1 cellular context compared by ENCODE assay signal in genomic region chr1:33346921-33347649, GRCh38.
A peak's percentile ranks its signal among the peaks of the same experiment; 100 is the strongest.
TF ChIP-seq lines count a peak whose summit lies in the region.

No MANE protein-coding gene starts in this region.

TF ChIP-seq in HepG2, 621 proteins besides CTCF, POLR2A, EP300 and RAD21 (continued from another document and continues in another):
- TF ChIP-seq TFDP1 (CRISPR knock-in tag; IDR thresholded peaks at IDR 0.05; ENCODE audit: borderline replicate concordance): peak; percentile 9; the same call in 1 of the 2 replicates
- no peak for TF ChIP-seq RAD51 (IDR thresholded peaks at IDR 0.05; ENCODE audit: borderline replicate concordance)
- TF ChIP-seq, protein P1, sequence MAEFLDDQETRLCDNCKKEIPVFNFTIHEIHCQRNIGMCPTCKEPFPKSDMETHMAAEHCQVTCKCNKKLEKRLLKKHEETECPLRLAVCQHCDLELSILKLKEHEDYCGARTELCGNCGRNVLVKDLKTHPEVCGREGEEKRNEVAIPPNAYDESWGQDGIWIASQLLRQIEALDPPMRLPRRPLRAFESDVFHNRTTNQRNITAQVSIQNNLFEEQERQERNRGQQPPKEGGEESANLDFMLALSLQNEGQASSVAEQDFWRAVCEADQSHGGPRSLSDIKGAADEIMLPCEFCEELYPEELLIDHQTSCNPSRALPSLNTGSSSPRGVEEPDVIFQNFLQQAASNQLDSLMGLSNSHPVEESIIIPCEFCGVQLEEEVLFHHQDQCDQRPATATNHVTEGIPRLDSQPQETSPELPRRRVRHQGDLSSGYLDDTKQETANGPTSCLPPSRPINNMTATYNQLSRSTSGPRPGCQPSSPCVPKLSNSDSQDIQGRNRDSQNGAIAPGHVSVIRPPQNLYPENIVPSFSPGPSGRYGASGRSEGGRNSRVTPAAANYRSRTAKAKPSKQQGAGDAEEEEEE (CRISPR knock-in tag; IDR thresholded peaks at IDR 0.05; ENCODE audit: borderline replicate concordance): no peak
- TF ChIP-seq, protein P2, sequence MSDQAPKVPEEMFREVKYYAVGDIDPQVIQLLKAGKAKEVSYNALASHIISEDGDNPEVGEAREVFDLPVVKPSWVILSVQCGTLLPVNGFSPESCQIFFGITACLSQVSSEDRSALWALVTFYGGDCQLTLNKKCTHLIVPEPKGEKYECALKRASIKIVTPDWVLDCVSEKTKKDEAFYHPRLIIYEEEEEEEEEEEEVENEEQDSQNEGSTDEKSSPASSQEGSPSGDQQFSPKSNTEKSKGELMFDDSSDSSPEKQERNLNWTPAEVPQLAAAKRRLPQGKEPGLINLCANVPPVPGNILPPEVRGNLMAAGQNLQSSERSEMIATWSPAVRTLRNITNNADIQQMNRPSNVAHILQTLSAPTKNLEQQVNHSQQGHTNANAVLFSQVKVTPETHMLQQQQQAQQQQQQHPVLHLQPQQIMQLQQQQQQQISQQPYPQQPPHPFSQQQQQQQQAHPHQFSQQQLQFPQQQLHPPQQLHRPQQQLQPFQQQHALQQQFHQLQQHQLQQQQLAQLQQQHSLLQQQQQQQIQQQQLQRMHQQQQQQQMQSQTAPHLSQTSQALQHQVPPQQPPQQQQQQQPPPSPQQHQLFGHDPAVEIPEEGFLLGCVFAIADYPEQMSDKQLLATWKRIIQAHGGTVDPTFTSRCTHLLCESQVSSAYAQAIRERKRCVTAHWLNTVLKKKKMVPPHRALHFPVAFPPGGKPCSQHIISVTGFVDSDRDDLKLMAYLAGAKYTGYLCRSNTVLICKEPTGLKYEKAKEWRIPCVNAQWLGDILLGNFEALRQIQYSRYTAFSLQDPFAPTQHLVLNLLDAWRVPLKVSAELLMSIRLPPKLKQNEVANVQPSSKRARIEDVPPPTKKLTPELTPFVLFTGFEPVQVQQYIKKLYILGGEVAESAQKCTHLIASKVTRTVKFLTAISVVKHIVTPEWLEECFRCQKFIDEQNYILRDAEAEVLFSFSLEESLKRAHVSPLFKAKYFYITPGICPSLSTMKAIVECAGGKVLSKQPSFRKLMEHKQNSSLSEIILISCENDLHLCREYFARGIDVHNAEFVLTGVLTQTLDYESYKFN (CRISPR knock-in tag; conservative IDR thresholded peaks at IDR 0.05): peak; percentile 90
- TF ChIP-seq SMAD3 (CRISPR knock-in tag; IDR thresholded peaks at IDR 0.05): peak; percentile 20; the same call in 1 of the 2 replicates
- no peak for TF ChIP-seq ZNF660 (CRISPR knock-in tag; IDR thresholded peaks at IDR 0.05; ENCODE audit: borderline replicate concordance, low read depth)
- no peak for TF ChIP-seq GABPA (IDR thresholded peaks at IDR 0.05; ENCODE audit: low read depth, low read length)
- peak; percentile 81 for TF ChIP-seq GABPA (CRISPR knock-in tag; IDR thresholded peaks at IDR 0.05; ENCODE audit: low read depth)
- TF ChIP-seq CBX5 (CRISPR knock-in tag; IDR thresholded peaks at IDR 0.05; ENCODE audit: borderline replicate concordance): peak; percentile 73; the same call in 1 of the 2 replicates
- TF ChIP-seq RNF2 (conservative IDR thresholded peaks at IDR 0.05; ENCODE audit: low read depth): no peak
- no peak for TF ChIP-seq ZNF225 (CRISPR knock-in tag; IDR thresholded peaks at IDR 0.05)
- TF ChIP-seq ZNF274 (CRISPR knock-in tag; IDR thresholded peaks at IDR 0.05): no peak
- TF ChIP-seq, protein P3, sequence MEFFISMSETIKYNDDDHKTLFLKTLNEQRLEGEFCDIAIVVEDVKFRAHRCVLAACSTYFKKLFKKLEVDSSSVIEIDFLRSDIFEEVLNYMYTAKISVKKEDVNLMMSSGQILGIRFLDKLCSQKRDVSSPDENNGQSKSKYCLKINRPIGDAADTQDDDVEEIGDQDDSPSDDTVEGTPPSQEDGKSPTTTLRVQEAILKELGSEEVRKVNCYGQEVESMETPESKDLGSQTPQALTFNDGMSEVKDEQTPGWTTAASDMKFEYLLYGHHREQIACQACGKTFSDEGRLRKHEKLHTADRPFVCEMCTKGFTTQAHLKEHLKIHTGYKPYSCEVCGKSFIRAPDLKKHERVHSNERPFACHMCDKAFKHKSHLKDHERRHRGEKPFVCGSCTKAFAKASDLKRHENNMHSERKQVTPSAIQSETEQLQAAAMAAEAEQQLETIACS (CRISPR knock-in tag; IDR thresholded peaks at IDR 0.05): no peak
- 0 out of 2 replicates have a peak, but pooled peaks have one; percentile 35 for TF ChIP-seq ZMAT3 (CRISPR knock-in tag; conservative IDR thresholded peaks at IDR 0.05)
- TF ChIP-seq HHEX (CRISPR knock-in tag; IDR thresholded peaks at IDR 0.05): 0 out of 2 replicates have a peak, but pooled peaks have one; percentile 6
- TF ChIP-seq HNRNPH1 (optimal IDR thresholded peaks at IDR 0.05; ENCODE audit: low read depth, low read length): no peak
- TF ChIP-seq, protein P4, sequence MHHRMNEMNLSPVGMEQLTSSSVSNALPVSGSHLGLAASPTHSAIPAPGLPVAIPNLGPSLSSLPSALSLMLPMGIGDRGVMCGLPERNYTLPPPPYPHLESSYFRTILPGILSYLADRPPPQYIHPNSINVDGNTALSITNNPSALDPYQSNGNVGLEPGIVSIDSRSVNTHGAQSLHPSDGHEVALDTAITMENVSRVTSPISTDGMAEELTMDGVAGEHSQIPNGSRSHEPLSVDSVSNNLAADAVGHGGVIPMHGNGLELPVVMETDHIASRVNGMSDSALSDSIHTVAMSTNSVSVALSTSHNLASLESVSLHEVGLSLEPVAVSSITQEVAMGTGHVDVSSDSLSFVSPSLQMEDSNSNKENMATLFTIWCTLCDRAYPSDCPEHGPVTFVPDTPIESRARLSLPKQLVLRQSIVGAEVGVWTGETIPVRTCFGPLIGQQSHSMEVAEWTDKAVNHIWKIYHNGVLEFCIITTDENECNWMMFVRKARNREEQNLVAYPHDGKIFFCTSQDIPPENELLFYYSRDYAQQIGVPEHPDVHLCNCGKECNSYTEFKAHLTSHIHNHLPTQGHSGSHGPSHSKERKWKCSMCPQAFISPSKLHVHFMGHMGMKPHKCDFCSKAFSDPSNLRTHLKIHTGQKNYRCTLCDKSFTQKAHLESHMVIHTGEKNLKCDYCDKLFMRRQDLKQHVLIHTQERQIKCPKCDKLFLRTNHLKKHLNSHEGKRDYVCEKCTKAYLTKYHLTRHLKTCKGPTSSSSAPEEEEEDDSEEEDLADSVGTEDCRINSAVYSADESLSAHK (CRISPR knock-in tag; IDR thresholded peaks at IDR 0.05; ENCODE audit: borderline replicate concordance): no peak
- TF ChIP-seq ZNF543 (CRISPR knock-in tag; IDR thresholded peaks at IDR 0.05): 0 out of 2 replicates have a peak, but pooled peaks have one; percentile 57
- TF ChIP-seq ATF5 (CRISPR knock-in tag; IDR thresholded peaks at IDR 0.05; ENCODE audit: low read depth): no peak
- no peak for TF ChIP-seq ZMYM4 (CRISPR knock-in tag; IDR thresholded peaks at IDR 0.05)
- TF ChIP-seq ZBTB44 (CRISPR knock-in tag; IDR thresholded peaks at IDR 0.05): no peak
- no peak for TF ChIP-seq ZNF619 (CRISPR knock-in tag; IDR thresholded peaks at IDR 0.05)
- TF ChIP-seq ZNF878 (CRISPR knock-in tag; IDR thresholded peaks at IDR 0.05): peak; percentile 69; the same call in 1 of the 2 replicates
- TF ChIP-seq, protein P5, sequence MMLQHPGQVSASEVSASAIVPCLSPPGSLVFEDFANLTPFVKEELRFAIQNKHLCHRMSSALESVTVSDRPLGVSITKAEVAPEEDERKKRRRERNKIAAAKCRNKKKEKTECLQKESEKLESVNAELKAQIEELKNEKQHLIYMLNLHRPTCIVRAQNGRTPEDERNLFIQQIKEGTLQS (CRISPR knock-in tag; IDR thresholded peaks at IDR 0.05): peak; percentile 52
- peak; percentile 65 for TF ChIP-seq FOXA3 (CRISPR knock-in tag; IDR thresholded peaks at IDR 0.05)
- peak; percentile 32 for TF ChIP-seq THAP11 (CRISPR knock-in tag; IDR thresholded peaks at IDR 0.05)
- TF ChIP-seq FOXO1 (CRISPR knock-in tag; IDR thresholded peaks at IDR 0.05): 0 out of 2 replicates have a peak, but pooled peaks have one; percentile 31
- peak; percentile 45 for TF ChIP-seq MEIS1 (CRISPR knock-in tag; IDR thresholded peaks at IDR 0.05; ENCODE audit: borderline replicate concordance)
- peak; percentile 62; the same call in 1 of the 2 replicates for TF ChIP-seq NR2C2 (CRISPR knock-in tag; IDR thresholded peaks at IDR 0.05; ENCODE audit: borderline replicate concordance)
- TF ChIP-seq NFKBIZ (CRISPR knock-in tag; IDR thresholded peaks at IDR 0.05): no peak
- peak; percentile 75 for TF ChIP-seq DMAP1 (CRISPR knock-in tag; IDR thresholded peaks at IDR 0.05)
- no peak for TF ChIP-seq ZNF788 (CRISPR knock-in tag; IDR thresholded peaks at IDR 0.05; ENCODE audit: borderline replicate concordance)
- peak; percentile 13; the same call in 1 of the 2 replicates for TF ChIP-seq KDM6A (CRISPR knock-in tag; IDR thresholded peaks at IDR 0.05; ENCODE audit: low read depth)
- TF ChIP-seq HCFC1 (IDR thresholded peaks at IDR 0.05; ENCODE audit: low read depth, low read length): no peak
- TF ChIP-seq BCL6 (CRISPR knock-in tag; IDR thresholded peaks at IDR 0.05): no peak; the same call in 1 of the 2 replicates
- no peak; the same call in 1 of the 2 replicates for TF ChIP-seq TBX3 (IDR thresholded peaks at IDR 0.05; ENCODE audit: borderline replicate concordance)
- TF ChIP-seq GPN1 (CRISPR knock-in tag; IDR thresholded peaks at IDR 0.05; ENCODE audit: borderline replicate concordance): no peak
- TF ChIP-seq, protein P6, sequence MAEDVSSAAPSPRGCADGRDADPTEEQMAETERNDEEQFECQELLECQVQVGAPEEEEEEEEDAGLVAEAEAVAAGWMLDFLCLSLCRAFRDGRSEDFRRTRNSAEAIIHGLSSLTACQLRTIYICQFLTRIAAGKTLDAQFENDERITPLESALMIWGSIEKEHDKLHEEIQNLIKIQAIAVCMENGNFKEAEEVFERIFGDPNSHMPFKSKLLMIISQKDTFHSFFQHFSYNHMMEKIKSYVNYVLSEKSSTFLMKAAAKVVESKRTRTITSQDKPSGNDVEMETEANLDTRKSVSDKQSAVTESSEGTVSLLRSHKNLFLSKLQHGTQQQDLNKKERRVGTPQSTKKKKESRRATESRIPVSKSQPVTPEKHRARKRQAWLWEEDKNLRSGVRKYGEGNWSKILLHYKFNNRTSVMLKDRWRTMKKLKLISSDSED (CRISPR knock-in tag; IDR thresholded peaks at IDR 0.05): no peak
- TF ChIP-seq ZNF672 (CRISPR knock-in tag; IDR thresholded peaks at IDR 0.05): no peak
- no peak for TF ChIP-seq ZNF83 (CRISPR knock-in tag; IDR thresholded peaks at IDR 0.05; ENCODE audit: borderline replicate concordance)
- no peak for TF ChIP-seq ZNF709 (CRISPR knock-in tag; IDR thresholded peaks at IDR 0.05)
- TF ChIP-seq ZNF616 (CRISPR knock-in tag; IDR thresholded peaks at IDR 0.05; ENCODE audit: low read depth): no peak
- TF ChIP-seq KLF15 (CRISPR knock-in tag; IDR thresholded peaks at IDR 0.05; ENCODE audit: borderline replicate concordance): no peak
- no peak for TF ChIP-seq ZNF549 (CRISPR knock-in tag; IDR thresholded peaks at IDR 0.05)
- TF ChIP-seq BRCA1 (CRISPR knock-in tag; IDR thresholded peaks at IDR 0.05): no peak
- TF ChIP-seq, protein P7, sequence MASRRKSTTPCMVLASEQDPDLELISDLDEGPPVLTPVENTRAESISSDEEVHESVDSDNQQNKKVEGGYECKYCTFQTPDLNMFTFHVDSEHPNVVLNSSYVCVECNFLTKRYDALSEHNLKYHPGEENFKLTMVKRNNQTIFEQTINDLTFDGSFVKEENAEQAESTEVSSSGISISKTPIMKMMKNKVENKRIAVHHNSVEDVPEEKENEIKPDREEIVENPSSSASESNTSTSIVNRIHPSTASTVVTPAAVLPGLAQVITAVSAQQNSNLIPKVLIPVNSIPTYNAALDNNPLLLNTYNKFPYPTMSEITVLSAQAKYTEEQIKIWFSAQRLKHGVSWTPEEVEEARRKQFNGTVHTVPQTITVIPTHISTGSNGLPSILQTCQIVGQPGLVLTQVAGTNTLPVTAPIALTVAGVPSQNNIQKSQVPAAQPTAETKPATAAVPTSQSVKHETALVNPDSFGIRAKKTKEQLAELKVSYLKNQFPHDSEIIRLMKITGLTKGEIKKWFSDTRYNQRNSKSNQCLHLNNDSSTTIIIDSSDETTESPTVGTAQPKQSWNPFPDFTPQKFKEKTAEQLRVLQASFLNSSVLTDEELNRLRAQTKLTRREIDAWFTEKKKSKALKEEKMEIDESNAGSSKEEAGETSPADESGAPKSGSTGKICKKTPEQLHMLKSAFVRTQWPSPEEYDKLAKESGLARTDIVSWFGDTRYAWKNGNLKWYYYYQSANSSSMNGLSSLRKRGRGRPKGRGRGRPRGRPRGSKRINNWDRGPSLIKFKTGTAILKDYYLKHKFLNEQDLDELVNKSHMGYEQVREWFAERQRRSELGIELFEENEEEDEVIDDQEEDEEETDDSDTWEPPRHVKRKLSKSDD (CRISPR knock-in tag; IDR thresholded peaks at IDR 0.05; ENCODE audit: low read depth): no peak
- peak; percentile 36; the same call in 1 of the 2 replicates for TF ChIP-seq NFIC (IDR thresholded peaks at IDR 0.05; ENCODE audit: low read length)
- peak in 1 of 2 experiments; percentile 60; a peak in 2 of 4 replicates for TF ChIP-seq KLF16 (CRISPR knock-in tag; IDR thresholded peaks at IDR 0.05)
- TF ChIP-seq ZNF432 (CRISPR knock-in tag; IDR thresholded peaks at IDR 0.05; ENCODE audit: borderline replicate concordance): no peak
- TF ChIP-seq AGO2 (optimal IDR thresholded peaks at IDR 0.05; ENCODE audit: low read depth, low read length): no peak
- peak; percentile 89 for TF ChIP-seq FOSL2 (CRISPR knock-in tag; IDR thresholded peaks at IDR 0.05)
- no peak for TF ChIP-seq MLLT10 (CRISPR knock-in tag; IDR thresholded peaks at IDR 0.05)
- TF ChIP-seq SNAPC5 (CRISPR knock-in tag; IDR thresholded peaks at IDR 0.05; ENCODE audit: borderline replicate concordance): no peak
- peak; percentile 78 for TF ChIP-seq GATAD2A (CRISPR knock-in tag; IDR thresholded peaks at IDR 0.05)
